In genomic region chr2:16272038-16272788, GRCh38 we compare ENCODE assay signal across 8 cellular contexts.
"Had no signal": no experiment of that assay in that cellular context is flagged by ENCODE, and none has a peak within 500 bp of the region (broad histone marks: within the 10 kb centered on the region; RNA-seq: fewer than 3 reads in every experiment).

No MANE protein-coding gene starts in this region.

- H3K36me3 ChIP-seq: HAP-1 had no signal

- H3K9me3 ChIP-seq: HAP-1 had no signal

- H3K4me3 ChIP-seq: GM23248, HAP-1, K562 had no signal

- H3K9ac ChIP-seq: GM23248 had no signal

- ATAC-seq: HCT116, K562 had no signal

- H3K27ac ChIP-seq: GM23248 had no signal

- H3K4me3 Mint-ChIP-seq: HFFc6 had no signal

- H3K27ac Mint-ChIP-seq: HFFc6 had no signal

- DNase-seq: GM23248, GOT3, H7, HFFc6, IMR-90 had no signal

- H2AFZ ChIP-seq: GM23248 had no signal
